Comparison of ENCODE assay signal across 1 cellular context in genomic region chr1:156646738-156647211, GRCh38.
TF ChIP-seq lines count a peak whose summit lies in the region.

No MANE protein-coding gene starts in this region.

TF ChIP-seq in HepG2, 621 proteins besides CTCF, POLR2A, EP300 and RAD21 (continued from another document):
- TF ChIP-seq E2F2 (CRISPR knock-in tag; IDR thresholded peaks at IDR 0.05; ENCODE audit: borderline replicate concordance): no peak
- no peak for TF ChIP-seq ADNP (CRISPR knock-in tag; IDR thresholded peaks at IDR 0.05)
- no peak for TF ChIP-seq TBX2 (CRISPR knock-in tag; IDR thresholded peaks at IDR 0.05; ENCODE audit: borderline replicate concordance)
- TF ChIP-seq MTF2 (CRISPR knock-in tag; IDR thresholded peaks at IDR 0.05; ENCODE audit: borderline replicate concordance): no peak
- no peak for TF ChIP-seq NONO (IDR thresholded peaks at IDR 0.05)
- 0 out of 2 replicates have a peak, but pooled peaks have one; percentile 20 for TF ChIP-seq NONO (CRISPR knock-in tag; conservative IDR thresholded peaks at IDR 0.05)
- peak; percentile 30; the same call in 1 of the 2 replicates for TF ChIP-seq NR2F6 (IDR thresholded peaks at IDR 0.05)
- no peak for TF ChIP-seq NR2F6 (CRISPR knock-in tag; IDR thresholded peaks at IDR 0.05)
- peak; percentile 5 for TF ChIP-seq RBM22 (optimal IDR thresholded peaks at IDR 0.05; ENCODE audit: low read length)
- no peak for TF ChIP-seq PATZ1 (CRISPR knock-in tag; IDR thresholded peaks at IDR 0.05)
- TF ChIP-seq AGO2 (optimal IDR thresholded peaks at IDR 0.05; ENCODE audit: low read depth, low read length): peak; percentile 91
- TF ChIP-seq IKZF5 (CRISPR knock-in tag; IDR thresholded peaks at IDR 0.05): no peak
- peak; percentile 60 for TF ChIP-seq RBFOX2 (IDR thresholded peaks at IDR 0.05; ENCODE audit: low read depth, low read length)
